In the genomic region with DNA sequence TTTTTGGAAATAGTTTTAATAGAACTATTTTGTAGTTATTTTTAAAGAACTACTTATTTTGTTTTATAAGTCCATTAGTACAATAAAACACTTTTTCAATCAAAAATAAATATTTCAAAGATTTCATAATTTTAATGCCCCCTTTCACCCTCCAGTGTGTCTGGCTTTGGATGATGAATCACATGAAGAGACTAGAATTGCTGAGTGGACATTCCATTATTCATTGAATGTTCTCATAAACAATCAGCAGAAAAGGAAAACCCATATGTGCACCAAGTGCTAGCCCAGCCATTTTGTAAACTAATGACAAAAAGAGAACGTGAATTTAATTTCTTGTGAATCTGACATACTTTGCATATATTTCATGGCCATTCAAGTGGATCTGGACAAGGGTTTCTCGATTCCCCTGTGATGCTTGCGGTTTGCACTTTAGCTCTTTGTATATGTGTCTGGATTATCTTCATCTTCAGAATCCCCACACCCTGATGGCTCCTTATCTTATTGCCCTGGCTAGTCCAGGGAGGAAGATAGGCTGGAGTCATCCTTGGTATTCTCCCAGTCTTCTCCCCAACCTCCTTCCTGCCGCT, we compare ENCODE assay signal across 1 cellular context.
A peak's percentile ranks its signal among the peaks of the same experiment; 100 is the strongest.
TF ChIP-seq lines count a peak whose summit lies in the region.

No MANE protein-coding gene starts in this region.

TF ChIP-seq in HepG2, 621 proteins besides CTCF, POLR2A, EP300 and RAD21:
- no peak for TF ChIP-seq ZNF256 (CRISPR knock-in tag; conservative IDR thresholded peaks at IDR 0.05)
- TF ChIP-seq MAFK (conservative IDR thresholded peaks at IDR 0.05 in 1 of 2, IDR thresholded peaks at IDR 0.05 in 1 of 2; ENCODE audit: low read length in 2 of 2) = peak; percentile 87 to 90
- TF ChIP-seq MAFF (IDR thresholded peaks at IDR 0.05; ENCODE audit: low read depth, low read length) = peak; percentile 88
